Comparison of ENCODE assay signal across 1 cellular context in genomic region chr17:55451758-55452468, GRCh38.
TF ChIP-seq lines count a peak whose summit lies in the region.

No MANE protein-coding gene starts in this region.

TF ChIP-seq in HepG2, 621 proteins besides CTCF, POLR2A, EP300 and RAD21:
- TF ChIP-seq GLI4 (CRISPR knock-in tag; IDR thresholded peaks at IDR 0.05; ENCODE audit: borderline replicate concordance) = no peak
- TF ChIP-seq, protein P1, sequence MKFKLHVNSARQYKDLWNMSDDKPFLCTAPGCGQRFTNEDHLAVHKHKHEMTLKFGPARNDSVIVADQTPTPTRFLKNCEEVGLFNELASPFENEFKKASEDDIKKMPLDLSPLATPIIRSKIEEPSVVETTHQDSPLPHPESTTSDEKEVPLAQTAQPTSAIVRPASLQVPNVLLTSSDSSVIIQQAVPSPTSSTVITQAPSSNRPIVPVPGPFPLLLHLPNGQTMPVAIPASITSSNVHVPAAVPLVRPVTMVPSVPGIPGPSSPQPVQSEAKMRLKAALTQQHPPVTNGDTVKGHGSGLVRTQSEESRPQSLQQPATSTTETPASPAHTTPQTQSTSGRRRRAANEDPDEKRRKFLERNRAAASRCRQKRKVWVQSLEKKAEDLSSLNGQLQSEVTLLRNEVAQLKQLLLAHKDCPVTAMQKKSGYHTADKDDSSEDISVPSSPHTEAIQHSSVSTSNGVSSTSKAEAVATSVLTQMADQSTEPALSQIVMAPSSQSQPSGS (CRISPR knock-in tag; IDR thresholded peaks at IDR 0.05) = no peak
- 0 out of 2 replicates have a peak, but pooled peaks have one; percentile 7 for TF ChIP-seq SMAD3 (CRISPR knock-in tag; IDR thresholded peaks at IDR 0.05)
- TF ChIP-seq, protein P2, sequence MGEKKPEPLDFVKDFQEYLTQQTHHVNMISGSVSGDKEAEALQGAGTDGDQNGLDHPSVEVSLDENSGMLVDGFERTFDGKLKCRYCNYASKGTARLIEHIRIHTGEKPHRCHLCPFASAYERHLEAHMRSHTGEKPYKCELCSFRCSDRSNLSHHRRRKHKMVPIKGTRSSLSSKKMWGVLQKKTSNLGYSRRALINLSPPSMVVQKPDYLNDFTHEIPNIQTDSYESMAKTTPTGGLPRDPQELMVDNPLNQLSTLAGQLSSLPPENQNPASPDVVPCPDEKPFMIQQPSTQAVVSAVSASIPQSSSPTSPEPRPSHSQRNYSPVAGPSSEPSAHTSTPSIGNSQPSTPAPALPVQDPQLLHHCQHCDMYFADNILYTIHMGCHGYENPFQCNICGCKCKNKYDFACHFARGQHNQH (CRISPR knock-in tag; IDR thresholded peaks at IDR 0.05) = 0 out of 2 replicates have a peak, but pooled peaks have one; percentile 4
- no peak for TF ChIP-seq CREB1 (IDR thresholded peaks at IDR 0.05)
- peak; percentile 22; the same call in 1 of the 2 replicates for TF ChIP-seq CREB1 (CRISPR knock-in tag; IDR thresholded peaks at IDR 0.05)
- TF ChIP-seq CC2D1A (CRISPR knock-in tag; IDR thresholded peaks at IDR 0.05) = no peak
- peak; percentile 90 for TF ChIP-seq ZNF770 (CRISPR knock-in tag; IDR thresholded peaks at IDR 0.05)
- no peak for TF ChIP-seq ZBTB7B (CRISPR knock-in tag; IDR thresholded peaks at IDR 0.05)
- no peak for TF ChIP-seq ZNF816 (CRISPR knock-in tag; IDR thresholded peaks at IDR 0.05; ENCODE audit: borderline replicate concordance)
- TF ChIP-seq FOXK2 (IDR thresholded peaks at IDR 0.05) = no peak
- peak; percentile 34 for TF ChIP-seq ZNF781 (CRISPR knock-in tag; IDR thresholded peaks at IDR 0.05; ENCODE audit: borderline replicate concordance, not compliant biosample characterization)
- peak; percentile 38; the same call in 1 of the 2 replicates for TF ChIP-seq YEATS4 (CRISPR knock-in tag; IDR thresholded peaks at IDR 0.05; ENCODE audit: borderline replicate concordance)
- TF ChIP-seq ZKSCAN5 (CRISPR knock-in tag; IDR thresholded peaks at IDR 0.05) = no peak
